Comparison of ENCODE assay signal across 1 cellular context in the genomic region with DNA sequence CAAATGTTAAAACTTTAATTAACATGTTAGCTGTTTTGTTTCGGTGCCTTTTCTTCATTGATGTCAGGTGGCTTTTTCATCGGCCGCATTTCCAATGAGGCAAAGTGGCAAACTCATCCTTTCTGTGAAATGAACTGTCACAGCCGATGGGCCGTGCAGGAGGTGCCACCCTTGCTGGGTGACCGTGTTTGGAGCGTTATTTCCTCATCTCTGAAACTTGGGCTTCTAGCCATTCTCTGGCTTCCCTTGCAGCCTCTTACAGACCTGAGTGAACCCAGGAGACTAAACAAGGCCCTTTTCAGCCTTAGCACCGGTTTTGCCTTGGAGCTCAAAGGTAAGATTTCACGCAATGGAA.
TF ChIP-seq lines count a peak whose summit lies in the region.

No MANE protein-coding gene starts in this region.

TF ChIP-seq in IMR-90, 13 proteins besides CTCF, POLR2A, EP300 and RAD21 (continued from another document):
- TF ChIP-seq USF2 (IDR thresholded peaks at IDR 0.05; ENCODE audit: low read depth, low read length) (no peak), BHLHE40 (IDR thresholded peaks at IDR 0.05; ENCODE audit: low read depth, low read length) (no peak), FOS (IDR thresholded peaks at IDR 0.05; ENCODE audit: low read depth, low read length) (no peak), MAFK (IDR thresholded peaks at IDR 0.05; ENCODE audit: low read depth, low read length) (no peak), CEBPB (IDR thresholded peaks at IDR 0.05; ENCODE audit: low read depth, low read length) (no peak)
TF ChIP-seq in IMR-90: peak in this region for 0.
